In genomic region chr6:159074120-159074684, GRCh38 we compare ENCODE assay signal across 8 cellular contexts. TPM values are rescaled to one million over a fixed set of nuclear protein-coding genes. Genes with fewer than 3 reads are reported as not detected.
A peak's percentile ranks its signal among the peaks of the same experiment; 100 is the strongest.
DNase-seq lines count a peak whose midpoint lies in the region; ATAC-seq, FAIRE-seq and TF ChIP-seq lines count a peak whose summit lies in the region.

No MANE protein-coding gene starts in this region.

- H3K36me3 Mint-ChIP-seq in natural killer cell = no peaks in the 10 kb centered on the region

- peak overlapping the region in 13 of 59 donors; percentile 13 to 69 (median 38) for H3K27ac ChIP-seq in dorsolateral prefrontal cortex

- peaks cover 0 to 25% (median 0%) of the 10 kb centered on the region in 45 donors for H3K27me3 ChIP-seq in dorsolateral prefrontal cortex

- FAIRE-seq in GM12891 (lab: Jason Lieb, UNC) = peak; percentile 43

- intact Hi-C loops in dorsolateral prefrontal cortex (cut with DNase I) (no loop called here), natural killer cell (cut with micrococcal nuclease) (no loop called here)

- peaks cover 25 to 34% of the 10 kb centered on the region in 2 donors for H3K4me1 Mint-ChIP-seq in natural killer cell

- ATAC-seq in GM18870 (IDR thresholded peaks at IDR 0.05; ENCODE audit: unreplicated experiment) (no peak), natural killer cell (no peak)

- H3K27me3 Mint-ChIP-seq in natural killer cell (ENCODE audit: low read depth in 2 of 2) = peaks cover 2 to 7% of the 10 kb centered on the region in 2 donors

- H3K4me3 ChIP-seq in dorsolateral prefrontal cortex = peak overlapping the region in 58 of 59 donors; percentile 14 to 64 (median 46)

- DNase-seq in GM12891 (ENCODE audit: insufficient read length, low spot score) (no peak), NCI-H526 (lab: John Stamatoyannopoulos, UW) (peak; percentile 50 to 58), dorsolateral prefrontal cortex (peak in 5 of 10 donors; percentile 27 to 81 (median 45)), myocyte (ENCODE audit: low read depth) (peak; percentile 65), natural killer cell (no peak), NK-92 (lab: John Stamatoyannopoulos, UW; ENCODE audit: unreplicated experiment) (no peak)
- DNase-seq in stimulated activated CD8-positive, alpha-beta memory T cell treated with anti-CD3 and anti-CD28 coated beads, Interleukin-4, amount 100 ng/mL, for 48 hours = no peak

- no peaks in the 10 kb centered on the region for H3K9me3 Mint-ChIP-seq in natural killer cell

- no peak for TF ChIP-seq POLR2A in GM12891 (IDR thresholded peaks at IDR 0.05; ENCODE audit: low read depth, low read length)

- H3K27ac Mint-ChIP-seq in natural killer cell = no peak overlapping the region

- peak in 3 of 56 donors; percentile 12 to 14 (median 14) for TF ChIP-seq CTCF in dorsolateral prefrontal cortex (IDR thresholded peaks at IDR 0.05 in 54 of 56, conservative IDR thresholded peaks at IDR 0.05 in 2 of 56; ENCODE audit: low read depth in 1 of 56, partially characterized antibody in 56 of 56)
- no peak for TF ChIP-seq CTCF in natural killer cell (IDR thresholded peaks at IDR 0.05)

- H3K4me3 Mint-ChIP-seq in natural killer cell = no peak overlapping the region

TF ChIP-seq in GM12891, 5 proteins besides CTCF, POLR2A, EP300 and RAD21:
- no peak for TF ChIP-seq POLR2AphosphoS5 (IDR thresholded peaks at IDR 0.05; ENCODE audit: low read depth, low read length)

RNA-seq across cellular contexts. Expression of gene TAGAP, which starts 29.4 kb away (rescaled TPM):
- 2.6 TPM for polyA plus RNA-seq in GM12891 (2012; ENCODE audit: low read depth, missing spikeins)
- total RNA-seq in dorsolateral prefrontal cortex = 1 to 10 TPM in 100 of 120 experiments, under 1 TPM in 20; 0.23 to 6.1 (median 2.0) TPM
- 0.05 and 0.10 TPM in 2 replicates for total RNA-seq in myocyte
- 0.16 TPM for polyA plus RNA-seq in myocyte (2012)
- 100 to 1,000 TPM; 139 to 291 (median 178) TPM for total RNA-seq in natural killer cell

Comparison
In these comparisons a context has a peak if more than half of its experiments do, and no peak if none do; other contexts are left out.
1. DNase-seq: peak in NCI-H526 (2 of 2) and myocyte (single experiment); none in GM12891 (single experiment), natural killer cell (single experiment), stimulated activated CD8-positive, alpha-beta memory T cell treated with anti-CD3 and anti-CD28 coated beads, Interleukin-4, amount 100 ng/mL, for 48 hours (single experiment) and NK-92 (single experiment).
2. RNA of gene TAGAP, which starts 29.4 kb away (total RNA-seq): 139 to 291 TPM in natural killer cell; 0.23 to 6.1 TPM in dorsolateral prefrontal cortex and 0.05 to 0.10 TPM in myocyte; every median in the first group is over 10 times any median in the second.